In the genomic region with DNA sequence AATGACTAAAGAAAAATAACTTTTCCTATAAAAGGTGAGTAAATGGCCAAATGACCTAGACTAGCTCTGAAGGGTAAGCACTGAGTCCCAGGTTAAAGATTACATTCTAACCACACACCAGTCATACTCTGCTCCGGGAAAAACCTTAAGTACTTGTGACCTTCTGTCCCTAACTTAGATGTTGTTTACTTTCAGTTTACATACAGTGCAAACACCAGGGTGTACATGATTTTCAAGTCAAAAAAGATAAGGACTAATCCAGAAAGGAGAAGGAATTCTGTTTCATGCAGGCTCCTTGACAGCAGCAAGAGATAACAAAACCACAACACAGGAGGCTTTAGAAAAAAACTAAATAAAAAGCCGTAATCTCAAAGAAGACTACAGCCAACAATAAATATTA, we compare ENCODE assay signal across 11 cellular contexts.
DNase-seq lines count a peak whose midpoint lies in the region; ATAC-seq and TF ChIP-seq lines count a peak whose summit lies in the region.
"Had no signal": no experiment of that assay in that cellular context is flagged by ENCODE, and none has a peak within 500 bp of the region (broad histone marks: within the 10 kb centered on the region; RNA-seq: fewer than 3 reads in every experiment).

No MANE protein-coding gene starts in this region.

- POLR2A ChIA-PET in RWPE1 (lab: Yijun Ruan, JAX; ENCODE audit: low non-redundant PET) = no interaction called here

- DNase-seq in HuH-7.5 (ENCODE audit: low spot score) = peak; percentile 47
- DNase-seq in left colon = no peak
- DNase-seq in GM23338 (ENCODE audit: low spot score) = no peak
- no peak for DNase-seq in RKO (ENCODE audit: low spot score)
- no peak for DNase-seq in SHP77 (lab: John Stamatoyannopoulos, UW)
- no peak for DNase-seq in RWPE1 (ENCODE audit: low spot score)
- DNase-seq: activated CD4-positive, alpha-beta T cell treated with anti-CD3 and anti-CD28 coated beads, Interleukin-2, amount 50 U/mL, for 48 hours; MG63 had no signal

- H3K4me3 ChIP-seq in GM23338 = no peak overlapping the region
- H3K4me3 ChIP-seq: esophagus muscularis mucosa, MG63 had no signal

- no peaks in the 10 kb centered on the region for H3K9me2 ChIP-seq in GM23338 (ENCODE audit: insufficient read depth)

- H3K36me3 Mint-ChIP-seq in GM23338 (ENCODE audit: low read depth) = peaks cover 47% of the 10 kb centered on the region

- no peak overlapping the region for H3K4me3 Mint-ChIP-seq in GM23338

- TF ChIP-seq CTCF in GM23338 (conservative IDR thresholded peaks at IDR 0.05; ENCODE audit: low read depth in 2 of 2) (no peak), RWPE1 (conservative IDR thresholded peaks at IDR 0.05; ENCODE audit: low read depth) (no peak)

- no peaks in the 10 kb centered on the region for H3K27me3 ChIP-seq in GM23338 (ENCODE audit: insufficient read depth)
- H3K27me3 ChIP-seq: esophagus muscularis mucosa, MG63 had no signal

- CTCF ChIA-PET in RWPE1 (lab: Yijun Ruan, JAX) = no interaction called here

- H3K79me2 ChIP-seq in GM23338 (replicated peaks; ENCODE audit: insufficient read depth) = no peaks in the 10 kb centered on the region

- H3K27ac ChIP-seq in GM23338 (ENCODE audit: low read depth) (no peak overlapping the region), RWPE1 (no peak overlapping the region)
- H3K27ac ChIP-seq: esophagus muscularis mucosa had no signal

- no peaks in the 10 kb centered on the region for H3K4me1 Mint-ChIP-seq in GM23338

- H4K20me1 ChIP-seq in GM23338 (replicated peaks; ENCODE audit: insufficient read depth) = no peaks in the 10 kb centered on the region; the same call in 1 of the 2 replicates

- H3K4me2 ChIP-seq in GM23338 = no peak overlapping the region

- H3K9me3 Mint-ChIP-seq in GM23338 = peaks cover 26% of the 10 kb centered on the region

- no peaks in the 10 kb centered on the region for H3K36me3 ChIP-seq in GM23338 (ENCODE audit: insufficient read depth)
- H3K36me3 ChIP-seq: esophagus muscularis mucosa, MG63 had no signal

- intact Hi-C loops in left colon (cut with DNase I, micrococcal nuclease) = no loop called here

- no peak overlapping the region for H2AFZ ChIP-seq in GM23338

- H3K4me1 ChIP-seq in GM23338 (ENCODE audit: insufficient read depth) = no peaks in the 10 kb centered on the region

- peak; percentile 98 for ATAC-seq in GM18511 (IDR thresholded peaks at IDR 0.05; ENCODE audit: unreplicated experiment)
- peak; percentile 95 for ATAC-seq in GM21825 (IDR thresholded peaks at IDR 0.05; ENCODE audit: unreplicated experiment)
- ATAC-seq in left colon = peak; percentile 85
- ATAC-seq in GM23338 = no peak

- H3K27ac Mint-ChIP-seq in GM23338 = no peak overlapping the region

- H3F3A ChIP-seq in GM23338 (replicated peaks; ENCODE audit: low read depth) = no peaks in the 10 kb centered on the region

- peaks cover 2% of the 10 kb centered on the region for H3K27me3 Mint-ChIP-seq in GM23338 (ENCODE audit: insufficient read depth, low read depth, poor library complexity)

TF ChIP-seq in GM23338, 12 proteins besides CTCF, POLR2A, EP300 and RAD21:
- TF ChIP-seq CREB1 (CRISPR knock-in tag; IDR thresholded peaks at IDR 0.05; ENCODE audit: low read depth) (no peak), ZNF114 (CRISPR knock-in tag; IDR thresholded peaks at IDR 0.05) (no peak), EZH2 (IDR thresholded peaks at IDR 0.05; ENCODE audit: low read depth, unreplicated experiment) (no peak), EZH2phosphoT487 (IDR thresholded peaks at IDR 0.05; ENCODE audit: unreplicated experiment) (no peak)
- TF ChIP-seq, protein P1, sequence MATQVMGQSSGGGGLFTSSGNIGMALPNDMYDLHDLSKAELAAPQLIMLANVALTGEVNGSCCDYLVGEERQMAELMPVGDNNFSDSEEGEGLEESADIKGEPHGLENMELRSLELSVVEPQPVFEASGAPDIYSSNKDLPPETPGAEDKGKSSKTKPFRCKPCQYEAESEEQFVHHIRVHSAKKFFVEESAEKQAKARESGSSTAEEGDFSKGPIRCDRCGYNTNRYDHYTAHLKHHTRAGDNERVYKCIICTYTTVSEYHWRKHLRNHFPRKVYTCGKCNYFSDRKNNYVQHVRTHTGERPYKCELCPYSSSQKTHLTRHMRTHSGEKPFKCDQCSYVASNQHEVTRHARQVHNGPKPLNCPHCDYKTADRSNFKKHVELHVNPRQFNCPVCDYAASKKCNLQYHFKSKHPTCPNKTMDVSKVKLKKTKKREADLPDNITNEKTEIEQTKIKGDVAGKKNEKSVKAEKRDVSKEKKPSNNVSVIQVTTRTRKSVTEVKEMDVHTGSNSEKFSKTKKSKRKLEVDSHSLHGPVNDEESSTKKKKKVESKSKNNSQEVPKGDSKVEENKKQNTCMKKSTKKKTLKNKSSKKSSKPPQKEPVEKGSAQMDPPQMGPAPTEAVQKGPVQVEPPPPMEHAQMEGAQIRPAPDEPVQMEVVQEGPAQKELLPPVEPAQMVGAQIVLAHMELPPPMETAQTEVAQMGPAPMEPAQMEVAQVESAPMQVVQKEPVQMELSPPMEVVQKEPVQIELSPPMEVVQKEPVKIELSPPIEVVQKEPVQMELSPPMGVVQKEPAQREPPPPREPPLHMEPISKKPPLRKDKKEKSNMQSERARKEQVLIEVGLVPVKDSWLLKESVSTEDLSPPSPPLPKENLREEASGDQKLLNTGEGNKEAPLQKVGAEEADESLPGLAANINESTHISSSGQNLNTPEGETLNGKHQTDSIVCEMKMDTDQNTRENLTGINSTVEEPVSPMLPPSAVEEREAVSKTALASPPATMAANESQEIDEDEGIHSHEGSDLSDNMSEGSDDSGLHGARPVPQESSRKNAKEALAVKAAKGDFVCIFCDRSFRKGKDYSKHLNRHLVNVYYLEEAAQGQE (IDR thresholded peaks at IDR 0.05; ENCODE audit: unreplicated experiment) = no peak
